ENCODE assay signal across 20 cellular contexts in genomic region chr17:8869416-8869815, GRCh38. TPM values are rescaled to one million over a fixed set of nuclear protein-coding genes. Genes with fewer than 3 reads are reported as not detected.
A peak's percentile ranks its signal among the peaks of the same experiment; 100 is the strongest.
DNase-seq lines count a peak whose midpoint lies in the region; ATAC-seq and TF ChIP-seq lines count a peak whose summit lies in the region.
"Had no signal": no experiment of that assay in that cellular context is flagged by ENCODE, and none has a peak within 500 bp of the region (broad histone marks: within the 10 kb centered on the region; RNA-seq: fewer than 3 reads in every experiment).

No MANE protein-coding gene starts in this region.

- no peaks in the 10 kb centered on the region for H3K27me3 ChIP-seq in endodermal cell (ENCODE audit: control insufficient read depth, insufficient read depth, low read length, poor library complexity, severe bottlenecking)
- H3K27me3 ChIP-seq: MG63 had no signal

- peaks cover 34% of the 10 kb centered on the region for H3K4me1 Mint-ChIP-seq in endodermal cell

- H3K9me3 Mint-ChIP-seq in endodermal cell: no peaks in the 10 kb centered on the region

- H3K27ac ChIP-seq in endodermal cell (ENCODE audit: low read depth, low read length): no peak overlapping the region
- H3K27ac ChIP-seq: C4-2B had no signal

- WGBS in endodermal cell (ENCODE audit: insufficient coverage in 1 of 2, insufficient read length in 1 of 2), 2 experiments: 91 to 93% methylated on average over 9 of the region's 9 CpGs

- intact Hi-C loops in Right ventricle myocardium superior (cut with DNase I): no loop called here
- intact Hi-C loops in left cardiac atrium (cut with DNase I): no loop called here

- no peak overlapping the region for H3K4me3 ChIP-seq in endodermal cell (ENCODE audit: low read length)
- H3K4me3 ChIP-seq: MG63 had no signal

- H3K9ac ChIP-seq in endodermal cell (ENCODE audit: extremely low read depth, low read length, poor library complexity, severe bottlenecking): no peak overlapping the region

- no peak overlapping the region for H3K4me3 Mint-ChIP-seq in endodermal cell

- H3K36me3 Mint-ChIP-seq in endodermal cell (ENCODE audit: low read depth): peaks cover 6% of the 10 kb centered on the region

- DNase-seq in Right ventricle myocardium superior: no peak
- no peak for DNase-seq in left cardiac atrium
- DNase-seq in endodermal cell: peak; percentile 37
- no peak for DNase-seq in NOMO-1 (lab: John Stamatoyannopoulos, UW; ENCODE audit: unreplicated experiment in 2 of 2)
- DNase-seq in DMS114 treated with DMSO at 0.1 percent for 48 hours (lab: John Stamatoyannopoulos, UW; ENCODE audit: unreplicated experiment): no peak
- DNase-seq: COR-L47, DMS153, H7, IMR-90, Karpas-422, MG63, NCI-H1092 treated with DMSO at 0.1 percent for 48 hours, NCI-H2081 treated with DMSO at 0.1 percent for 48 hours, NCI-H510A treated with DMSO at 0.1 percent for 48 hours, SIG-M5 had no signal

- peak; percentile 43 for ATAC-seq in Right ventricle myocardium superior (ENCODE audit: poor library complexity)
- no peak for ATAC-seq in left cardiac atrium
- ATAC-seq in SK-N-SH treated with all-trans-retinoic acid at 6 μM for 48 hours: 0 out of 3 replicates have a peak, but pooled peaks have one; percentile 27
- no peak for ATAC-seq in HG02852 (IDR thresholded peaks at IDR 0.05; ENCODE audit: unreplicated experiment)

- no peaks in the 10 kb centered on the region for H3K27me3 Mint-ChIP-seq in endodermal cell (ENCODE audit: insufficient read depth)

- no peak overlapping the region for H3K27ac Mint-ChIP-seq in endodermal cell

- no peak for TF ChIP-seq CTCF in endodermal cell (conservative IDR thresholded peaks at IDR 0.05)

- H3K36me3 ChIP-seq in endodermal cell (ENCODE audit: control insufficient read depth, insufficient read depth, low read length): no peaks in the 10 kb centered on the region
- H3K36me3 ChIP-seq: MG63 had no signal

- no peaks in the 10 kb centered on the region for H3K9me3 ChIP-seq in endodermal cell (ENCODE audit: control insufficient read depth, low read length)
- H3K9me3 ChIP-seq: MG63 had no signal

- peaks cover 19% of the 10 kb centered on the region for H3K4me1 ChIP-seq in endodermal cell (ENCODE audit: control insufficient read depth, insufficient read depth, low read length)

TF ChIP-seq in SK-N-SH treated with all-trans-retinoic acid at 6 μM for 48 hours, 23 proteins besides CTCF, POLR2A, EP300 and RAD21:
- no peak for TF ChIP-seq GLIS3 (CRISPR knock-in tag; IDR thresholded peaks at IDR 0.05)
- no peak for TF ChIP-seq ZNF565 (CRISPR knock-in tag; conservative IDR thresholded peaks at IDR 0.05; ENCODE audit: low read depth)
- no peak for TF ChIP-seq POU6F1 (CRISPR knock-in tag; IDR thresholded peaks at IDR 0.05; ENCODE audit: borderline replicate concordance, low read depth)
- no peak for TF ChIP-seq RARB (CRISPR knock-in tag; IDR thresholded peaks at IDR 0.05)
- TF ChIP-seq ZNF8 (CRISPR knock-in tag; IDR thresholded peaks at IDR 0.05): no peak
- TF ChIP-seq ZFP30 (CRISPR knock-in tag; IDR thresholded peaks at IDR 0.05): no peak
- TF ChIP-seq ESRRG (CRISPR knock-in tag; IDR thresholded peaks at IDR 0.05): no peak
- TF ChIP-seq PATZ1 (CRISPR knock-in tag; IDR thresholded peaks at IDR 0.05; ENCODE audit: borderline replicate concordance): no peak
- no peak for TF ChIP-seq BACH2 (CRISPR knock-in tag; IDR thresholded peaks at IDR 0.05; ENCODE audit: borderline replicate concordance)
- TF ChIP-seq ISL1 (CRISPR knock-in tag; IDR thresholded peaks at IDR 0.05): no peak
- TF ChIP-seq CREB5 (CRISPR knock-in tag; IDR thresholded peaks at IDR 0.05; ENCODE audit: low read depth): no peak
- no peak for TF ChIP-seq SNAI2 (CRISPR knock-in tag; IDR thresholded peaks at IDR 0.05)
- no peak for TF ChIP-seq TSHZ2 (CRISPR knock-in tag; IDR thresholded peaks at IDR 0.05)

RNA-seq across cellular contexts. Expression of gene PIK3R6, which starts 1.9 kb away (rescaled TPM):
- total RNA-seq in Right ventricle myocardium superior (0.78 TPM), left cardiac atrium (1 to 10 TPM in 1 of 2 donors, under 1 TPM in 1; 0.79 to 1.1 TPM), endodermal cell (1 to 10 TPM; 2.1 to 2.5 TPM)
- 0.25 TPM for polyA plus RNA-seq in endodermal cell (2013, experiment 1 of 2)
- 0.17 TPM for polyA plus RNA-seq in endodermal cell (2013, experiment 2 of 2)
- total RNA-seq: A673, HT1080, IMR-90 had no signal
- polyA plus RNA-seq: IMR-90 had no signal

Comparison
In these comparisons a context has a peak if more than half of its experiments do, and no peak if none do; other contexts are left out.
1. ATAC-seq: peak in Right ventricle myocardium superior (single experiment) and SK-N-SH treated with all-trans-retinoic acid at 6 μM for 48 hours (single experiment); none in left cardiac atrium (0 of 2) and HG02852 (single experiment).